ENCODE assay signal across 15 cellular contexts in genomic region chr12:112524676-112525425, GRCh38.
A peak's percentile ranks its signal among the peaks of the same experiment; 100 is the strongest.
DNase-seq lines count a peak whose midpoint lies in the region; ATAC-seq, FAIRE-seq and TF ChIP-seq lines count a peak whose summit lies in the region.
"Had no signal": no experiment of that assay in that cellular context is flagged by ENCODE, and none has a peak within 500 bp of the region (broad histone marks: within the 10 kb centered on the region; RNA-seq: fewer than 3 reads in every experiment).

No MANE protein-coding gene starts in this region.

- no peak for TF ChIP-seq RAD21 in K562 (CRISPR knock-in tag; conservative IDR thresholded peaks at IDR 0.05 in 1 of 2, IDR thresholded peaks at IDR 0.05 in 1 of 2)

- H2BK5ac ChIP-seq in mesenchymal stem cell (ENCODE audit: low read depth, low read length, poor library complexity, severe bottlenecking): no peak overlapping the region

- no peaks in the 10 kb centered on the region for H3K9me3 ChIP-seq in K562 (replicated peaks; ENCODE audit: control insufficient read depth, insufficient read depth, low read depth, low read length)
- no peaks in the 10 kb centered on the region for H3K9me3 ChIP-seq in mesenchymal stem cell (ENCODE audit: control insufficient read depth, low read length)
- H3K9me3 ChIP-seq: Caco-2, colonic mucosa had no signal

- H3K79me1 ChIP-seq in mesenchymal stem cell (replicated peaks; ENCODE audit: low read length, poor library complexity, severe bottlenecking): no peaks in the 10 kb centered on the region

- no peaks in the 10 kb centered on the region for H3K27me3 Mint-ChIP-seq in Calu3 (ENCODE audit: unreplicated experiment)

- H3K9me3 Mint-ChIP-seq in Calu3 (ENCODE audit: low read depth, unreplicated experiment): peaks cover 3% of the 10 kb centered on the region
- H3K9me3 Mint-ChIP-seq: activated T-helper 2 cell treated with anti-CD3 and anti-CD28 coated beads, Interferon-gamma antibody, Interleukin-2, Interleukin-4, amounts not matched to agents 10 μg/mL and 5 μg/mL and 100 μg/mL, durations not matched to agents 14 hours and 24 hours and 36 hours; nephron had no signal

- ATAC-seq in K562 (0 out of 3 replicates have a peak, but pooled peaks have one; percentile 38), sciatic nerve (no peak)

- H3K27me3 ChIP-seq in K562 (ENCODE audit: control insufficient read depth in 2 of 2, insufficient read depth in 2 of 2, low read length in 2 of 2) (peaks cover 12 to 27% of the 10 kb centered on the region in 2 experiments; a peak in 4 of 5 replicates), mesenchymal stem cell (ENCODE audit: control insufficient read depth in 1 of 2, insufficient read depth in 1 of 2, low read length in 2 of 2) (no peaks in the 10 kb centered on the region)
- H3K27me3 ChIP-seq: colonic mucosa had no signal

- in situ Hi-C loops in K562 (cut with MboI) (no loop called here), GM13977 (cut with MboI; ENCODE audit: low pct_unique_long_range_greater_than_20kb, low sequenced_read_pairs, unreplicated experiment) (no loop called here)

- H2AK5ac ChIP-seq in mesenchymal stem cell (ENCODE audit: low read length, severe bottlenecking): no peak overlapping the region

- no peak overlapping the region for H4K91ac ChIP-seq in mesenchymal stem cell (ENCODE audit: low read length)

- no peak overlapping the region for H2BK12ac ChIP-seq in mesenchymal stem cell (ENCODE audit: low read length in 2 of 2)

- H4K20me1 ChIP-seq in K562 (replicated peaks; ENCODE audit: control insufficient read depth, insufficient read depth, low read length): no peaks in the 10 kb centered on the region

- H3K4me3 ChIP-seq in LNCaP clone FGC (ENCODE audit: low read depth, low read length) (no peak overlapping the region), K562 (no peak overlapping the region), mesenchymal stem cell (ENCODE audit: insufficient read depth in 1 of 2, low read depth in 1 of 2, low read length in 2 of 2) (no peak overlapping the region)
- H3K4me3 ChIP-seq: colonic mucosa had no signal

- no peak overlapping the region for H2BK15ac ChIP-seq in mesenchymal stem cell (ENCODE audit: low read depth, poor library complexity, severe bottlenecking)

- H3K23ac ChIP-seq in mesenchymal stem cell (ENCODE audit: low read length in 2 of 2): no peak overlapping the region

- DNase-seq in Calu3 (peak; percentile 79), LNCaP clone FGC (ENCODE audit: low read depth) (peak; percentile 40), K562 (ENCODE audit: extremely low read depth in 1 of 4, low spot score in 3 of 4) (no peak), mesenchymal stem cell (peak; percentile 11), NCI-H187 (lab: John Stamatoyannopoulos, UW) (no peak), GM13977 (ENCODE audit: low spot score) (no peak), AML-193 (lab: John Stamatoyannopoulos, UW) (no peak), sciatic nerve (ENCODE audit: low spot score) (no peak)
- DNase-seq: activated CD4-positive, CD25-positive, alpha-beta regulatory T cell; colonic mucosa; hippocampal formation; substantia nigra had no signal

- H3K14ac ChIP-seq in mesenchymal stem cell (ENCODE audit: low read length in 2 of 2): no peak overlapping the region

- H3K79me2 ChIP-seq in K562 (ENCODE audit: control insufficient read depth, insufficient read depth, low read length): no peaks in the 10 kb centered on the region

- WGBS in K562 (ENCODE audit: insufficient coverage, low coverage, missing lambda C conversion rate): 1% methylated on average over 5 of the region's 5 CpGs
- WGBS in mesenchymal stem cell: 77% methylated on average over 5 of the region's 5 CpGs

- H3K4me1 Mint-ChIP-seq in Calu3 (ENCODE audit: low read depth, unreplicated experiment): peaks cover 10% of the 10 kb centered on the region
- H3K4me1 Mint-ChIP-seq: nephron had no signal

- no peak overlapping the region for H3K4me2 ChIP-seq in K562 (ENCODE audit: insufficient read depth, low read length)
- no peak overlapping the region for H3K4me2 ChIP-seq in mesenchymal stem cell (ENCODE audit: low read length, poor library complexity, severe bottlenecking)

- H4K8ac ChIP-seq in mesenchymal stem cell (ENCODE audit: low read length): no peak overlapping the region

- no peaks in the 10 kb centered on the region for H3K36me3 Mint-ChIP-seq in Calu3 (ENCODE audit: insufficient read depth, unreplicated experiment)

- no peak overlapping the region for H3K18ac ChIP-seq in mesenchymal stem cell (ENCODE audit: low read depth in 1 of 2, low read length in 2 of 2)

- no peaks in the 10 kb centered on the region for H3K36me3 ChIP-seq in K562 (ENCODE audit: control insufficient read depth, insufficient read depth, low read length)
- no peaks in the 10 kb centered on the region for H3K36me3 ChIP-seq in mesenchymal stem cell (ENCODE audit: control insufficient read depth in 1 of 2, insufficient read depth in 2 of 2, low read depth in 1 of 2, low read length in 2 of 2)
- H3K36me3 ChIP-seq: colonic mucosa had no signal

- no peaks in the 10 kb centered on the region for H3K9me1 ChIP-seq in K562 (ENCODE audit: control insufficient read depth, insufficient read depth, low read length)

- no peak overlapping the region for H3K4me3 Mint-ChIP-seq in Calu3 (ENCODE audit: low read depth, unreplicated experiment)
- H3K4me3 Mint-ChIP-seq: nephron had no signal

- no peak overlapping the region for H3K4ac ChIP-seq in mesenchymal stem cell (ENCODE audit: low read depth in 1 of 2, low read length in 2 of 2)

- intact Hi-C loops in Calu3 (cut with micrococcal nuclease; ENCODE audit: unreplicated experiment): no loop called here
- intact Hi-C loops in K562 (cut with micrococcal nuclease): no loop called here
- intact Hi-C loops in sciatic nerve (cut with DNase I): no loop called here

- no peak overlapping the region for H2AFZ ChIP-seq in K562 (ENCODE audit: low read depth, low read length)
- H2AFZ ChIP-seq in mesenchymal stem cell (ENCODE audit: low read depth, low read length): no peak overlapping the region

- no peak for TF ChIP-seq POLR2A in K562 (conservative IDR thresholded peaks at IDR 0.05)

- H3K27ac Mint-ChIP-seq in Calu3 (ENCODE audit: unreplicated experiment): no peak overlapping the region
- H3K27ac Mint-ChIP-seq: activated T-helper 2 cell treated with anti-CD3 and anti-CD28 coated beads, Interferon-gamma antibody, Interleukin-2, Interleukin-4, amounts not matched to agents 10 μg/mL and 5 μg/mL and 100 μg/mL, durations not matched to agents 14 hours and 24 hours and 36 hours; nephron had no signal

- POLR2A ChIA-PET in K562 (lab: Yijun Ruan, JAX): interaction anchor here (0.8 kb wide), 1 partner anchor 13 kb away, joined by 3 read pairs; no protein-coding TSS in a partner anchor

- CTCF ChIA-PET in Calu3 (lab: Charles Lee) (no interaction called here), K562 (lab: Yijun Ruan, JAX; ENCODE audit: low intra/inter-chr PET ratio) (no interaction called here)

- no peak for FAIRE-seq in K562 (lab: Jason Lieb, UNC)

- H3K9ac ChIP-seq in K562 (ENCODE audit: insufficient read depth in 1 of 2, low read depth in 2 of 2, low read length in 2 of 2) (no peak overlapping the region), mesenchymal stem cell (ENCODE audit: low read length) (no peak overlapping the region)

- H3K4me1 ChIP-seq in K562 (replicated peaks in 1 of 2; ENCODE audit: control insufficient read depth in 2 of 2, insufficient read depth in 2 of 2, low read length in 2 of 2): peaks cover 0 to 4% of the 10 kb centered on the region in 2 experiments; a peak in 1 of 5 replicates
- peaks cover 3% of the 10 kb centered on the region for H3K4me1 ChIP-seq in mesenchymal stem cell (ENCODE audit: control insufficient read depth, insufficient read depth, low read depth, low read length)
- H3K4me1 ChIP-seq: Caco-2, colonic mucosa had no signal

- no TSS peak for BruUV-seq in Calu3 (replicated peaks; lab: Mats Ljungman, UMichigan)
- BruUV-seq in K562 (replicated peaks; lab: Mats Ljungman, UMichigan): no TSS peak

- no peak overlapping the region for H2BK120ac ChIP-seq in mesenchymal stem cell (ENCODE audit: low read depth, low read length)

- no peak overlapping the region for H3K27ac ChIP-seq in K562 (ENCODE audit: extremely low read depth, low read depth, low read length)
- no peak overlapping the region for H3K27ac ChIP-seq in mesenchymal stem cell (ENCODE audit: low read length, poor library complexity, severe bottlenecking)
- H3K27ac ChIP-seq: colonic mucosa had no signal

- TF ChIP-seq EP300 in K562 (IDR thresholded peaks at IDR 0.05; ENCODE audit: low read length): no peak

- peak; percentile 42 for TF ChIP-seq CTCF in Calu3 (IDR thresholded peaks at IDR 0.05; ENCODE audit: unreplicated experiment)
- TF ChIP-seq CTCF in LNCaP clone FGC (IDR thresholded peaks at IDR 0.05; ENCODE audit: control insufficient read depth, extremely low read depth, insufficient read depth): no peak
- TF ChIP-seq CTCF in K562 (IDR thresholded peaks at IDR 0.05 in 2 of 3, conservative IDR thresholded peaks at IDR 0.05 in 1 of 3; ENCODE audit: insufficient read depth in 2 of 3, low read depth in 1 of 3, low read length in 3 of 3): 0 out of 6 replicates have a peak, but pooled peaks of 1 of the 3 experiments have one; percentile 16
- no peak for TF ChIP-seq CTCF in GM13977 (IDR thresholded peaks at IDR 0.05; ENCODE audit: extremely low read depth, insufficient read depth, missing control alignments)

TF ChIP-seq in K562, 482 proteins besides CTCF, POLR2A, EP300 and RAD21 (continues in another document):
- TF ChIP-seq ZBTB5 (IDR thresholded peaks at IDR 0.05) (no peak), SAFB2 (IDR thresholded peaks at IDR 0.05; ENCODE audit: borderline replicate concordance, low read depth, low read length, severe bottlenecking) (no peak)

Comparison
In these comparisons a context has a peak if more than half of its experiments do, and no peak if none do; other contexts are left out.
1. DNase-seq: peak in Calu3 (single experiment), LNCaP clone FGC (single experiment) and mesenchymal stem cell (single experiment); none in K562 (0 of 4), NCI-H187 (0 of 2), GM13977 (single experiment), AML-193 (0 of 2) and sciatic nerve (single experiment).